ENCODE assay signal across 1 cellular context in the genomic region with DNA sequence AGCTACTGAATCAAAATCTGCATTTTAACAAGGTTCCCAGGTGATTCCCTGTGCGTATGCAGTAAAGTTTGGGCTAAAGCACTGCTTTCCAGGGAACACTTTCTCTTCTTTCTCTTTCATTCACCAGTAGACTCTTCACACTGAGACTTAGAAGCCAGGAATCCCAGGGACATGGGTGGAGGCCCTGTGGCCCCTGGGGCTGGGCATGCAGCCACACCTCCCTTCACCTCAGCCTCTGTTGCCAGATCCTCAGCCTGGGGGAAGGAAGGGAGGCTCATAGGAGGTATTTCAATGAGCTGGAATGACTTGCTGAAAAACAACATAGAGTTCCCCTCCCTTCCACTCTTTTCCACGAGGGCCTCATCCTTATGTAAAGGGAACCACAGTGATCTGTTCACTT.
TF ChIP-seq lines count a peak whose summit lies in the region.

No MANE protein-coding gene starts in this region.

TF ChIP-seq in IMR-90, 13 proteins besides CTCF, POLR2A, EP300 and RAD21 (continued from another document):
- TF ChIP-seq USF2 (IDR thresholded peaks at IDR 0.05; ENCODE audit: low read depth, low read length) (no peak), MXI1 (IDR thresholded peaks at IDR 0.05; ENCODE audit: borderline replicate concordance, low read depth, low read length) (no peak), CEBPB (IDR thresholded peaks at IDR 0.05; ENCODE audit: low read depth, low read length) (no peak), MAFK (IDR thresholded peaks at IDR 0.05; ENCODE audit: low read depth, low read length) (no peak), CHD1 (IDR thresholded peaks at IDR 0.05; ENCODE audit: low read depth, low read length) (no peak), RCOR1 (IDR thresholded peaks at IDR 0.05; ENCODE audit: insufficient replicate concordance, low read length) (no peak)
